9 cellular contexts compared by ENCODE assay signal in the genomic region with DNA sequence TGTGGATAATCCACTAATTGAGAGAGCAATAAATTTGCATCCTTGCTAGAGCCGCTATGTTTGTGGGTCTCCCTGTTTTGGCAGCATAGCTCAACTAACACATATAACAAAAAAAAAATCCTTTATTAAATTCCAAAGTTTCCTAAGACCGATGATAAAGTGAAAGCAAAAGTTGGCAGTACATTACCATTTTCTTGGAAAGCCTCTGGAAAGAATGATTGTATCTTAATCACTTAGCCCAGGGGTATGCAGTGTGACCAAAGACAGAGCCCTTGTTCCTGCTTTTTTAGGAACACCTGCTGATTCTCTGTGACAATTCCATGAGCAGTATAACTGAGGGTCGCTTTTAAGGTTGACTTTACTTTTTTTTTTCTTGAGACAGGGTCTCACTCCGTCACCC. TPM values are rescaled to one million over a fixed set of nuclear protein-coding genes. Genes with fewer than 3 reads are reported as not detected.
DNase-seq lines count a peak whose midpoint lies in the region; TF ChIP-seq lines count a peak whose summit lies in the region.
"Had no signal": no experiment of that assay in that cellular context is flagged by ENCODE, and none has a peak within 500 bp of the region (broad histone marks: within the 10 kb centered on the region; RNA-seq: fewer than 3 reads in every experiment).

No MANE protein-coding gene starts in this region.

- no peaks in the 10 kb centered on the region for H3K9me2 ChIP-seq in OCI-LY1 (ENCODE audit: low read depth, low read length)

- H3K4me2 ChIP-seq in OCI-LY1 (ENCODE audit: low read length), result peak overlapping the region; percentile 57

- H3K4me1 Mint-ChIP-seq in CD4-positive, alpha-beta memory T cell, result peaks cover 52 to 88% (median 69%) of the 10 kb centered on the region in 4 donors
- H3K4me1 Mint-ChIP-seq in type B pancreatic cell (ENCODE audit: unreplicated experiment), result no peaks in the 10 kb centered on the region

- no peak overlapping the region for H3K9ac ChIP-seq in OCI-LY1 (ENCODE audit: low read length)

- H3K27ac Mint-ChIP-seq in CD4-positive, alpha-beta memory T cell, result peak overlapping the region; percentile 94 to 100 (median 100)
- no peak overlapping the region for H3K27ac Mint-ChIP-seq in type B pancreatic cell

- H3K36me3 ChIP-seq in CD4-positive, alpha-beta memory T cell (ENCODE audit: insufficient read depth, low read length), result no peaks in the 10 kb centered on the region
- no peaks in the 10 kb centered on the region for H3K36me3 ChIP-seq in OCI-LY1 (ENCODE audit: insufficient read depth, low read length)

- DNase-seq in CD4-positive, alpha-beta memory T cell, result no peak
- DNase-seq in dorsolateral prefrontal cortex (no peak), renal cortical epithelial cell (ENCODE audit: low read depth) (peak; percentile 22), DMS 273 treated with DMSO at 0.1 percent for 48 hours (lab: John Stamatoyannopoulos, UW) (no peak), type B pancreatic cell (ENCODE audit: extremely low spot score, unreplicated experiment) (no peak), NCI-H1436 treated with DMSO at 0.1 percent for 48 hours (lab: John Stamatoyannopoulos, UW) (no peak)
- DNase-seq: GDM1, NCI-H1436 had no signal

- peaks cover 71% of the 10 kb centered on the region for H3K4me1 ChIP-seq in CD4-positive, alpha-beta memory T cell (ENCODE audit: insufficient read depth, low read length)
- peaks cover 67% of the 10 kb centered on the region for H3K4me1 ChIP-seq in OCI-LY1 (ENCODE audit: insufficient read depth, low read length, severe bottlenecking)

- TF ChIP-seq CTCF in OCI-LY1 (IDR thresholded peaks at IDR 0.05; ENCODE audit: low read length) (no peak), dorsolateral prefrontal cortex (IDR thresholded peaks at IDR 0.05 in 54 of 56, conservative IDR thresholded peaks at IDR 0.05 in 2 of 56; ENCODE audit: low read depth in 1 of 56, partially characterized antibody in 56 of 56) (no peak), type B pancreatic cell (conservative IDR thresholded peaks at IDR 0.05) (no peak)

- peak overlapping the region; percentile 97 for H3K27ac ChIP-seq in CD4-positive, alpha-beta memory T cell (ENCODE audit: low read depth, low read length)
- H3K27ac ChIP-seq in OCI-LY1 (ENCODE audit: low read depth, low read length, poor library complexity, severe bottlenecking) (peak overlapping the region; percentile 90), dorsolateral prefrontal cortex (no peak overlapping the region)

- no peaks in the 10 kb centered on the region for H3K27me3 ChIP-seq in CD4-positive, alpha-beta memory T cell (ENCODE audit: insufficient read depth, low read length)
- H3K27me3 ChIP-seq in OCI-LY1 (ENCODE audit: insufficient read depth, low read length) (no peaks in the 10 kb centered on the region), dorsolateral prefrontal cortex (peaks cover 0 to 5% (median 0%) of the 10 kb centered on the region in 45 donors)

- no peaks in the 10 kb centered on the region for H3K27me3 Mint-ChIP-seq in CD4-positive, alpha-beta memory T cell
- peaks cover 3% of the 10 kb centered on the region for H3K27me3 Mint-ChIP-seq in type B pancreatic cell

- H3F3A ChIP-seq in OCI-LY1 (ENCODE audit: insufficient read depth, low read length), result 0 out of 2 replicates have a peak, but pooled peaks cover 3% of the 10 kb centered on the region

- H3K36me3 Mint-ChIP-seq in CD4-positive, alpha-beta memory T cell, result peaks cover 12 to 23% of the 10 kb centered on the region in 2 donors
- no peaks in the 10 kb centered on the region for H3K36me3 Mint-ChIP-seq in type B pancreatic cell

- peak overlapping the region in 7 of 8 donors; percentile 62 to 99 (median 94) for H3K4me3 Mint-ChIP-seq in CD4-positive, alpha-beta memory T cell
- no peak overlapping the region for H3K4me3 Mint-ChIP-seq in type B pancreatic cell

- H2AFZ ChIP-seq in OCI-LY1 (ENCODE audit: low read length), result no peak overlapping the region

- no peaks in the 10 kb centered on the region for H3K9me3 ChIP-seq in CD4-positive, alpha-beta memory T cell (ENCODE audit: control insufficient read depth in 1 of 2, low read length in 2 of 2)
- peaks cover 14% of the 10 kb centered on the region for H3K9me3 ChIP-seq in OCI-LY1 (ENCODE audit: low read length)

- H3K79me2 ChIP-seq in OCI-LY1 (ENCODE audit: insufficient read depth, low read length), result peaks cover 9% of the 10 kb centered on the region

- peaks cover 0 to 16% (median 15%) of the 10 kb centered on the region in 8 donors for H3K9me3 Mint-ChIP-seq in CD4-positive, alpha-beta memory T cell
- H3K9me3 Mint-ChIP-seq in type B pancreatic cell, result peaks cover 4% of the 10 kb centered on the region

- H4K20me1 ChIP-seq in OCI-LY1 (ENCODE audit: insufficient read depth, low read length), result no peaks in the 10 kb centered on the region

- POLR2A ChIA-PET in CD4-positive, alpha-beta memory T cell (lab: Charles Lee; ENCODE audit: partially characterized antibody), result interaction anchor here (1.9 to 19.9 kb wide), 8 partner anchors 11 to 200 kb away, joined by 5 to 2275 read pairs (median 446); no protein-coding TSS in a partner anchor

- intact Hi-C loops in CD4-positive, alpha-beta memory T cell (cut with micrococcal nuclease), result loop anchor here (10.0 kb wide), 1 partner anchor 394 kb away; a partner anchor contains a TSS
- intact Hi-C loops in dorsolateral prefrontal cortex (cut with DNase I), result no loop called here

- no peak overlapping the region for H3K4me3 ChIP-seq in CD4-positive, alpha-beta memory T cell (ENCODE audit: low read length in 2 of 2)
- no peak overlapping the region for H3K4me3 ChIP-seq in OCI-LY1 (ENCODE audit: low read depth, low read length, poor library complexity, severe bottlenecking)
- peak overlapping the region in 34 of 59 donors; percentile 1 to 50 (median 24) for H3K4me3 ChIP-seq in dorsolateral prefrontal cortex

- CTCF ChIA-PET in CD4-positive, alpha-beta memory T cell (lab: Charles Lee; ENCODE audit: partially characterized antibody), result interaction anchor here (1.2 to 16.0 kb wide), 6 partner anchors 16 to 79 kb away, joined by 4 to 325 read pairs (median 8); no protein-coding TSS in a partner anchor

RNA-seq across cellular contexts. Expression of a gene that starts 5.4 kb away (rescaled TPM):
- 1,000 to 10,000 TPM; 2,390 to 2,440 TPM for total RNA-seq in CD4-positive, alpha-beta memory T cell
- 1,000 to 10,000 TPM in 1 of 2 donors, 100 to 1,000 TPM in 1; 514 to 1,212 TPM for polyA plus RNA-seq in CD4-positive, alpha-beta memory T cell
- 1 to 10 TPM in 43 of 120 experiments, under 1 TPM in 73, not detected in 4; 0.10 to 3.3 (median 0.80) TPM for total RNA-seq in dorsolateral prefrontal cortex
- 0.05 and 4.9 TPM in 2 replicates for total RNA-seq in renal cortical epithelial cell
- not detected in 2 replicates for total RNA-seq in type B pancreatic cell (ENCODE audit: low replicate concordance)

Comparison
In these comparisons a context has a peak if more than half of its experiments do, and no peak if none do; other contexts are left out.
1. H3K27ac ChIP-seq: peak in CD4-positive, alpha-beta memory T cell (single experiment) and OCI-LY1 (single experiment); none in dorsolateral prefrontal cortex (0 of 59).
2. H3K4me3 ChIP-seq: peak in dorsolateral prefrontal cortex (34 of 59); none in CD4-positive, alpha-beta memory T cell (0 of 2) and OCI-LY1 (single experiment).
3. RNA of a gene that starts 5.4 kb away (total RNA-seq): 2,390 to 2,440 TPM in CD4-positive, alpha-beta memory T cell; 0.10 to 3.3 TPM in dorsolateral prefrontal cortex, not detected in type B pancreatic cell and 0.05 to 4.9 TPM in renal cortical epithelial cell; every median in the first group is over 100 times any median in the second.